Comparison of ENCODE assay signal across 10 cellular contexts in genomic region chr19:54451331-54451871, GRCh38. TPM values are rescaled to one million over a fixed set of nuclear protein-coding genes. Genes with fewer than 3 reads are reported as not detected.
DNase-seq lines count a peak whose midpoint lies in the region; ATAC-seq and TF ChIP-seq lines count a peak whose summit lies in the region.
"Had no signal": no experiment of that assay in that cellular context is flagged by ENCODE, and none has a peak within 500 bp of the region (broad histone marks: within the 10 kb centered on the region; RNA-seq: fewer than 3 reads in every experiment).

No MANE protein-coding gene starts in this region.

- no peak for ATAC-seq in activated naive CD8-positive, alpha-beta T cell treated with anti-CD3 and anti-CD28 coated beads, Interleukin-2, amount 10 ng/mL, durations not matched to agents 7 days and 5 days (ENCODE audit: low read depth)
- ATAC-seq in HG02763 (IDR thresholded peaks at IDR 0.05; ENCODE audit: unreplicated experiment) = no peak
- ATAC-seq in omental fat pad (ENCODE audit: low FRiP score) = no peak
- no peak for ATAC-seq in left ventricle myocardium superior
- no peak for ATAC-seq in HG02588 (IDR thresholded peaks at IDR 0.05; ENCODE audit: unreplicated experiment)

- H3K27me3 ChIP-seq in BLaER1 = no peaks in the 10 kb centered on the region
- H3K27me3 ChIP-seq: tibial nerve had no signal

- H3K4me3 Mint-ChIP-seq in activated naive CD8-positive, alpha-beta T cell treated with anti-CD3 and anti-CD28 coated beads, Interleukin-2, amount 10 ng/mL, durations not matched to agents 7 days and 5 days = peak overlapping the region; percentile 100
- H3K4me3 Mint-ChIP-seq in mesothelial cell of epicardium = peak overlapping the region; percentile 97

- peak overlapping the region; percentile 99 for H3K4me2 ChIP-seq in BLaER1

- peak overlapping the region; percentile 95 for H3K9ac ChIP-seq in BLaER1

- H3K36me3 ChIP-seq in BLaER1 = peaks cover 60% of the 10 kb centered on the region

- intact Hi-C loops in left ventricle myocardium superior (cut with micrococcal nuclease) = no loop called here

- H3K4me1 ChIP-seq in BLaER1 = peaks cover 34% of the 10 kb centered on the region

- peaks cover 11% of the 10 kb centered on the region for H3K36me3 Mint-ChIP-seq in activated naive CD8-positive, alpha-beta T cell treated with anti-CD3 and anti-CD28 coated beads, Interleukin-2, amount 10 ng/mL, durations not matched to agents 7 days and 5 days
- peaks cover 12% of the 10 kb centered on the region for H3K36me3 Mint-ChIP-seq in mesothelial cell of epicardium

- peaks cover 72% of the 10 kb centered on the region for H4K20me1 ChIP-seq in BLaER1

- H3K27ac Mint-ChIP-seq in activated naive CD8-positive, alpha-beta T cell treated with anti-CD3 and anti-CD28 coated beads, Interleukin-2, amount 10 ng/mL, durations not matched to agents 7 days and 5 days = peak overlapping the region; percentile 98
- peak overlapping the region; percentile 68 for H3K27ac Mint-ChIP-seq in mesothelial cell of epicardium

- 0 out of 2 replicates have a peak overlapping the region, but pooled peaks have one; percentile 21 for H3K27ac ChIP-seq in BLaER1

- no peak overlapping the region; the same call in 1 of the 2 replicates for H3K4me3 ChIP-seq in BLaER1

- POLR2A ChIA-PET in activated naive CD8-positive, alpha-beta T cell treated with anti-CD3 and anti-CD28 coated beads, Interleukin-2, amount 10 ng/mL, durations not matched to agents 7 days and 5 days (lab: Charles Lee) = interaction anchor here (1.3 to 1.8 kb wide), 2 partner anchors 8 to 12 kb away, joined by 3 to 4 read pairs; partner anchors contain the start of gene LENG9

- DNase-seq in KBM-7 (peak; percentile 42), mesothelial cell of epicardium (ENCODE audit: low spot score in 2 of 2, unreplicated experiment in 2 of 2) (no peak), omental fat pad (ENCODE audit: low spot score) (no peak), left ventricle myocardium superior (no peak)
- DNase-seq in activated naive CD8-positive, alpha-beta T cell treated with anti-CD3 and anti-CD28 coated beads, Interleukin-2, amount 10 ng/mL, durations not matched to agents 7 days and 5 days = no peak
- DNase-seq: dermis blood vessel endothelial cell had no signal

- H3K9me3 ChIP-seq in BLaER1 = no peaks in the 10 kb centered on the region
- H3K9me3 ChIP-seq: tibial nerve had no signal

- peaks cover 21% of the 10 kb centered on the region for H3K4me1 Mint-ChIP-seq in activated naive CD8-positive, alpha-beta T cell treated with anti-CD3 and anti-CD28 coated beads, Interleukin-2, amount 10 ng/mL, durations not matched to agents 7 days and 5 days
- peaks cover 33% of the 10 kb centered on the region for H3K4me1 Mint-ChIP-seq in mesothelial cell of epicardium

- H3K9me3 Mint-ChIP-seq in activated naive CD8-positive, alpha-beta T cell treated with anti-CD3 and anti-CD28 coated beads, Interleukin-2, amount 10 ng/mL, durations not matched to agents 7 days and 5 days = no peaks in the 10 kb centered on the region
- no peaks in the 10 kb centered on the region for H3K9me3 Mint-ChIP-seq in mesothelial cell of epicardium

- in situ Hi-C loops in KBM-7 (cut with MboI; ENCODE audit: low pct_unique_long_range_greater_than_20kb, low sequenced_read_pairs) = no loop called here

- no peak for TF ChIP-seq CTCF in mesothelial cell of epicardium (IDR thresholded peaks at IDR 0.05; ENCODE audit: unreplicated experiment)
- TF ChIP-seq CTCF in omental fat pad (IDR thresholded peaks at IDR 0.05) = no peak

- no peaks in the 10 kb centered on the region for H3K27me3 Mint-ChIP-seq in activated naive CD8-positive, alpha-beta T cell treated with anti-CD3 and anti-CD28 coated beads, Interleukin-2, amount 10 ng/mL, durations not matched to agents 7 days and 5 days
- no peaks in the 10 kb centered on the region for H3K27me3 Mint-ChIP-seq in mesothelial cell of epicardium (ENCODE audit: low read depth)

RNA-seq across cellular contexts. Expression of gene LENG8, which starts 2.4 kb away (rescaled TPM):
- total RNA-seq in activated naive CD8-positive, alpha-beta T cell treated with anti-CD3 and anti-CD28 coated beads, Interleukin-2, amount 10 ng/mL, durations not matched to agents 7 days and 5 days = 100 to 1,000 TPM; 338 to 359 TPM
- 296 to 312 TPM (median 307 TPM) in 3 replicates for total RNA-seq in mesothelial cell of epicardium
- total RNA-seq in omental fat pad = 100 to 1,000 TPM in 2 of 4 donors, 10 to 100 TPM in 2; 79.5 to 160 (median 112) TPM
- total RNA-seq in left ventricle myocardium superior = 69.1 TPM

RNA-seq across cellular contexts. Expression of gene LENG9, which starts 12.2 kb away (rescaled TPM):
- 1 to 10 TPM; 6.2 to 7.0 TPM for total RNA-seq in activated naive CD8-positive, alpha-beta T cell treated with anti-CD3 and anti-CD28 coated beads, Interleukin-2, amount 10 ng/mL, durations not matched to agents 7 days and 5 days
- total RNA-seq in mesothelial cell of epicardium (5.5 to 6.8 TPM (median 5.8 TPM) in 3 replicates), omental fat pad (1 to 10 TPM; 6.6 to 9.1 (median 7.8) TPM), left ventricle myocardium superior (1.4 TPM)

RNA-seq across cellular contexts. Expression of gene CDC42EP5, which starts 21.7 kb away (rescaled TPM):
- total RNA-seq in activated naive CD8-positive, alpha-beta T cell treated with anti-CD3 and anti-CD28 coated beads, Interleukin-2, amount 10 ng/mL, durations not matched to agents 7 days and 5 days = not detected
- total RNA-seq in mesothelial cell of epicardium (114 to 126 TPM (median 115 TPM) in 3 replicates), omental fat pad (10 to 100 TPM; 12.1 to 24.1 (median 17.4) TPM), left ventricle myocardium superior (11.0 TPM)

RNA-seq across cellular contexts. Expression of gene TTYH1, which starts 36.1 kb away (rescaled TPM):
- total RNA-seq in activated naive CD8-positive, alpha-beta T cell treated with anti-CD3 and anti-CD28 coated beads, Interleukin-2, amount 10 ng/mL, durations not matched to agents 7 days and 5 days = 1 to 10 TPM; 1.1 to 1.9 TPM
- 4.2 to 6.0 TPM (median 5.2 TPM) in 3 replicates for total RNA-seq in mesothelial cell of epicardium
- total RNA-seq in omental fat pad = under 1 TPM in 2 of 4 donors, not detected in 2; 0.28 to 0.84 TPM
- total RNA-seq in left ventricle myocardium superior = 1.6 TPM
- total RNA-seq: dermis blood vessel endothelial cell had no signal

RNA-seq across cellular contexts. Expression of gene LAIR2, which starts 51.2 kb away (rescaled TPM):
- total RNA-seq in activated naive CD8-positive, alpha-beta T cell treated with anti-CD3 and anti-CD28 coated beads, Interleukin-2, amount 10 ng/mL, durations not matched to agents 7 days and 5 days = under 1 TPM in 1 of 2 experiments, not detected in 1; 0.62 TPM
- total RNA-seq in mesothelial cell of epicardium (not detected in 3 replicates), omental fat pad (not detected), left ventricle myocardium superior (not detected)
- total RNA-seq: dermis blood vessel endothelial cell, tibial nerve had no signal

Comparison
In these comparisons a context has a peak if more than half of its experiments do, and no peak if none do; other contexts are left out.
1. RNA of gene CDC42EP5, which starts 21.7 kb away (total RNA-seq): 114 to 126 TPM in mesothelial cell of epicardium, 12.1 to 24.1 TPM in omental fat pad and 11.0 TPM in left ventricle myocardium superior (single experiment); not detected in activated naive CD8-positive, alpha-beta T cell treated with anti-CD3 and anti-CD28 coated beads, Interleukin-2, amount 10 ng/mL, durations not matched to agents 7 days and 5 days; every median in the first group is over 10 times any median in the second.